In genomic region chr2:159183346-159183745, GRCh38 we compare ENCODE assay signal across 1 cellular context.
TF ChIP-seq lines count a peak whose summit lies in the region.

No MANE protein-coding gene starts in this region.

TF ChIP-seq in WTC11, 78 proteins besides CTCF, POLR2A, EP300 and RAD21 (continued from another document):
- TF ChIP-seq AR (CRISPR knock-in tag; IDR thresholded peaks at IDR 0.05) (no peak), FOXK1 (CRISPR knock-in tag; IDR thresholded peaks at IDR 0.05) (no peak)
TF ChIP-seq in WTC11: peak in this region for 0.
